In genomic region chr10:75400769-75401568, GRCh38 we compare ENCODE assay signal across 8 cellular contexts. TPM values are rescaled to one million over a fixed set of nuclear protein-coding genes. Genes with fewer than 3 reads are reported as not detected.
DNase-seq lines count a peak whose midpoint lies in the region; ATAC-seq and TF ChIP-seq lines count a peak whose summit lies in the region.

No MANE protein-coding gene starts in this region.

- no peak for TF ChIP-seq POLR2A in vagina (IDR thresholded peaks at IDR 0.05)

- H3K27me3 Mint-ChIP-seq in endothelial cell (ENCODE audit: unreplicated experiment), result peaks cover 24% of the 10 kb centered on the region

- peaks cover 12% of the 10 kb centered on the region for H3F3A ChIP-seq in SK-N-SH (replicated peaks; ENCODE audit: insufficient read depth)

- H3K9ac ChIP-seq in SK-N-SH, result peak overlapping the region; percentile 88
- peak overlapping the region; percentile 86 for H3K9ac ChIP-seq in mucosa of stomach (ENCODE audit: low read length)

- POLR2A ChIA-PET in SK-N-SH (lab: Yijun Ruan, JAX), result interaction anchor here (0.6 to 3.1 kb wide), 21 partner anchors 10 to 1710 kb away, joined by 3 to 18 read pairs (median 4); partner anchors contain the start of gene VDAC2

- intact Hi-C loops in vagina (cut with DNase I), result loop anchor here (5.0 to 10.0 kb wide), 4 partner anchors 66 to 504 kb away; no protein-coding TSS in a partner anchor

- peak overlapping the region; percentile 99 for H3K4me3 Mint-ChIP-seq in endothelial cell (ENCODE audit: unreplicated experiment)

- TF ChIP-seq EP300 in SK-N-SH (IDR thresholded peaks at IDR 0.05; ENCODE audit: borderline replicate concordance in 1 of 2, low read depth in 1 of 2, low read length in 1 of 2), result 0 out of 4 replicates have a peak, but pooled peaks of 1 of the 2 experiments have one; percentile 0

- peaks cover 5% of the 10 kb centered on the region for H3K36me3 Mint-ChIP-seq in endothelial cell (ENCODE audit: low read depth, unreplicated experiment)

- WGBS in SK-N-SH (ENCODE audit: low lambda C conversion rate), result 2% methylated on average over 24 of the region's 68 CpGs

- peak overlapping the region; percentile 66 for H3K4me3 ChIP-seq in GM12865 (ENCODE audit: low read depth, low read length)
- H3K4me3 ChIP-seq in SK-N-SH (ENCODE audit: low read depth in 2 of 2, low read length in 1 of 2), result peak overlapping the region; percentile 82 to 96
- peak overlapping the region; percentile 84 for H3K4me3 ChIP-seq in mucosa of stomach (ENCODE audit: low read length)
- H3K4me3 ChIP-seq in vagina, result peak overlapping the region; percentile 88 to 99

- TF ChIP-seq CTCF in GM12865 (IDR thresholded peaks at IDR 0.05; ENCODE audit: insufficient read depth, low read depth, low read length, missing control alignments), result no peak
- no peak; the same call in 1 of the 2 replicates for TF ChIP-seq CTCF in SK-N-SH (IDR thresholded peaks at IDR 0.05)
- TF ChIP-seq CTCF in endothelial cell (IDR thresholded peaks at IDR 0.05; ENCODE audit: unreplicated experiment), result no peak
- TF ChIP-seq CTCF in vagina (IDR thresholded peaks at IDR 0.05), result no peak

- H3K79me2 ChIP-seq in SK-N-SH (ENCODE audit: insufficient read depth), result peaks cover 56% of the 10 kb centered on the region

- peak; percentile 22 for ATAC-seq in HG03135 (IDR thresholded peaks at IDR 0.05; ENCODE audit: unreplicated experiment)

- H3K36me3 ChIP-seq in SK-N-SH (replicated peaks in 1 of 2; ENCODE audit: control insufficient read depth in 1 of 2, insufficient read depth in 2 of 2, low read length in 1 of 2) (peaks cover 15 to 33% of the 10 kb centered on the region in 2 experiments), mucosa of stomach (ENCODE audit: control insufficient read depth, insufficient read depth, low read length) (no peaks in the 10 kb centered on the region), vagina (peaks cover 0 to 12% of the 10 kb centered on the region in 2 donors)

- H4K20me1 ChIP-seq in SK-N-SH (ENCODE audit: insufficient read depth), result peaks cover 33% of the 10 kb centered on the region

- H3K27ac Mint-ChIP-seq in endothelial cell (ENCODE audit: unreplicated experiment), result no peak overlapping the region

- H3K27me3 ChIP-seq in SK-N-SH (ENCODE audit: insufficient read depth) (no peaks in the 10 kb centered on the region), mucosa of stomach (ENCODE audit: control insufficient read depth, insufficient read depth, low read length) (peaks cover 48% of the 10 kb centered on the region), vagina (no peaks in the 10 kb centered on the region)

- H3K4me2 ChIP-seq in SK-N-SH, result peak overlapping the region; percentile 93

- CTCF ChIA-PET in SK-N-SH (lab: Yijun Ruan, JAX), result interaction anchor here (0.5 to 4.2 kb wide), 24 partner anchors 22 to 1604 kb away, joined by 3 to 26 read pairs (median 4); partner anchors contain the start of gene COMTD1

- TF ChIP-seq RAD21 in SK-N-SH (IDR thresholded peaks at IDR 0.05; ENCODE audit: low read length), result no peak

- H3K27ac ChIP-seq in SK-N-SH (ENCODE audit: low read depth in 2 of 2, low read length in 1 of 2) (peak overlapping the region; percentile 93 to 98), vagina (peak overlapping the region; percentile 99)

- H3K9me2 ChIP-seq in SK-N-SH, result no peaks in the 10 kb centered on the region

- H3K9me3 Mint-ChIP-seq in endothelial cell (ENCODE audit: unreplicated experiment), result no peaks in the 10 kb centered on the region

- H3K4me1 Mint-ChIP-seq in endothelial cell (ENCODE audit: unreplicated experiment), result peaks cover 24% of the 10 kb centered on the region

- H2AFZ ChIP-seq in SK-N-SH (ENCODE audit: low read depth), result peak overlapping the region; percentile 55; the same call in 1 of the 2 replicates

- DNase-seq in AG08395 (ENCODE audit: low spot score) (peak; percentile 32), GM12865 (ENCODE audit: low read depth) (peak; percentile 40), SK-N-SH (peak; percentile 78), endothelial cell (ENCODE audit: low spot score) (peak; percentile 71), vagina (ENCODE audit: extremely low spot score in 2 of 2) (no peak), NK-92 (lab: John Stamatoyannopoulos, UW; ENCODE audit: unreplicated experiment) (no peak)

- H3K9me3 ChIP-seq in SK-N-SH, result no peaks in the 10 kb centered on the region
- H3K9me3 ChIP-seq in mucosa of stomach (ENCODE audit: control insufficient read depth, low read length), result no peaks in the 10 kb centered on the region
- no peaks in the 10 kb centered on the region for H3K9me3 ChIP-seq in vagina

- H3K4me1 ChIP-seq in SK-N-SH (ENCODE audit: control insufficient read depth in 1 of 2, insufficient read depth in 2 of 2, low read depth in 1 of 2, low read length in 1 of 2) (peaks cover 0 to 20% of the 10 kb centered on the region in 2 experiments; a peak in 2 of 4 replicates), mucosa of stomach (ENCODE audit: control insufficient read depth, insufficient read depth, low read length) (peaks cover 41% of the 10 kb centered on the region), vagina (peaks cover 40% of the 10 kb centered on the region)

TF ChIP-seq in SK-N-SH, 30 proteins besides CTCF, POLR2A, EP300 and RAD21 (continues in another document):
- TF ChIP-seq FOXM1 (IDR thresholded peaks at IDR 0.05; ENCODE audit: low read depth) (no peak), GATA2 (CRISPR knock-in tag; IDR thresholded peaks at IDR 0.05) (no peak), RXRA (IDR thresholded peaks at IDR 0.05; ENCODE audit: borderline replicate concordance, low read depth) (no peak), CHD2 (IDR thresholded peaks at IDR 0.05; ENCODE audit: low read length, partially characterized antibody) (no peak), SIN3A (IDR thresholded peaks at IDR 0.05; ENCODE audit: borderline replicate concordance, low read depth, low read length) (no peak), POLR2AphosphoS5 (IDR thresholded peaks at IDR 0.05; ENCODE audit: low read depth, low read length) (0 out of 2 replicates have a peak, but pooled peaks have one; percentile 2), SMC3 (IDR thresholded peaks at IDR 0.05; ENCODE audit: low read depth, low read length) (no peak; the same call in 1 of the 2 replicates), MAX (IDR thresholded peaks at IDR 0.05; ENCODE audit: low read depth) (no peak), EZH2phosphoT487 (IDR thresholded peaks at IDR 0.05; ENCODE audit: borderline replicate concordance, low read depth) (no peak), TAF1 (IDR thresholded peaks at IDR 0.05; ENCODE audit: borderline replicate concordance, low read depth, low read length) (no peak), MXI1 (IDR thresholded peaks at IDR 0.05; ENCODE audit: low read depth, low read length) (peak; percentile 18; the same call in 1 of the 2 replicates), FOSL2 (IDR thresholded peaks at IDR 0.05; ENCODE audit: borderline replicate concordance, low read depth) (no peak), GABPA (IDR thresholded peaks at IDR 0.05; ENCODE audit: low read depth) (no peak), TEAD4 (IDR thresholded peaks at IDR 0.05; ENCODE audit: borderline replicate concordance, insufficient read depth) (no peak), NRF1 (IDR thresholded peaks at IDR 0.05; ENCODE audit: low read depth, low read length) (no peak), JUND (IDR thresholded peaks at IDR 0.05) (no peak), YY1 (IDR thresholded peaks at IDR 0.05; ENCODE audit: low read depth) (no peak), MEF2A (IDR thresholded peaks at IDR 0.05; ENCODE audit: borderline replicate concordance, low read depth) (no peak)
- TF ChIP-seq, protein P1, sequence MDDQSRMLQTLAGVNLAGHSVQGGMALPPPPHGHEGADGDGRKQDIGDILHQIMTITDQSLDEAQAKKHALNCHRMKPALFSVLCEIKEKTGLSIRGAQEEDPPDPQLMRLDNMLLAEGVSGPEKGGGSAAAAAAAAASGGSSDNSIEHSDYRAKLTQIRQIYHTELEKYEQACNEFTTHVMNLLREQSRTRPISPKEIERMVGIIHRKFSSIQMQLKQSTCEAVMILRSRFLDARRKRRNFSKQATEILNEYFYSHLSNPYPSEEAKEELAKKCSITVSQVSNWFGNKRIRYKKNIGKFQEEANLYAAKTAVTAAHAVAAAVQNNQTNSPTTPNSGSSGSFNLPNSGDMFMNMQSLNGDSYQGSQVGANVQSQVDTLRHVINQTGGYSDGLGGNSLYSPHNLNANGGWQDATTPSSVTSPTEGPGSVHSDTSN (IDR thresholded peaks at IDR 0.05), result peak; percentile 56
- TF ChIP-seq, protein P2, sequence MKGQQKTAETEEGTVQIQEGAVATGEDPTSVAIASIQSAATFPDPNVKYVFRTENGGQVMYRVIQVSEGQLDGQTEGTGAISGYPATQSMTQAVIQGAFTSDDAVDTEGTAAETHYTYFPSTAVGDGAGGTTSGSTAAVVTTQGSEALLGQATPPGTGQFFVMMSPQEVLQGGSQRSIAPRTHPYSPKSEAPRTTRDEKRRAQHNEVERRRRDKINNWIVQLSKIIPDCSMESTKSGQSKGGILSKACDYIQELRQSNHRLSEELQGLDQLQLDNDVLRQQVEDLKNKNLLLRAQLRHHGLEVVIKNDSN (IDR thresholded peaks at IDR 0.05; ENCODE audit: borderline replicate concordance, low read depth), result no peak

RNA-seq across cellular contexts. Expression of gene ZNF503, which starts 0.6 kb away (rescaled TPM):
- polyA plus RNA-seq in SK-N-SH (2012; rRNA removed), result 4.5 and 5.9 TPM in 2 replicates
- polyA plus RNA-seq in SK-N-SH (2012; cell fraction: cytosol; rRNA removed), result 6.5 and 10.6 TPM in 2 replicates
- 18.3 and 26.9 TPM in 2 replicates for polyA plus RNA-seq in SK-N-SH (2012; cell fraction: nucleus; rRNA removed)
- total RNA-seq in endothelial cell (ENCODE audit: unreplicated experiment) (8.9 TPM), vagina (24.6 TPM)

RNA-seq across cellular contexts. Expression of gene LRMDA, which starts 30.5 kb away (rescaled TPM):
- 0.37 and 0.95 TPM in 2 replicates for polyA plus RNA-seq in SK-N-SH (2012; rRNA removed)
- 0.08 and 0.41 TPM in 2 replicates for polyA plus RNA-seq in SK-N-SH (2012; cell fraction: cytosol; rRNA removed)
- 0.13 and 0.32 TPM in 2 replicates for polyA plus RNA-seq in SK-N-SH (2012; cell fraction: nucleus; rRNA removed)
- total RNA-seq in endothelial cell (ENCODE audit: unreplicated experiment) (19.4 TPM), vagina (22.6 TPM)

Comparison
In these comparisons a context has a peak if more than half of its experiments do, and no peak if none do; other contexts are left out.
1. DNase-seq: peak in AG08395 (single experiment), GM12865 (single experiment), SK-N-SH (single experiment) and endothelial cell (single experiment); none in vagina (0 of 2) and NK-92 (single experiment).
2. Peak in every context shown above with its lines, with median percentiles within 50 percentile points of each other: H3K4me3 ChIP-seq.